In genomic region chr14:74852922-74853530, GRCh38 we compare ENCODE assay signal across 16 cellular contexts. TPM values are rescaled to one million over a fixed set of nuclear protein-coding genes. Genes with fewer than 3 reads are reported as not detected.
A peak's percentile ranks its signal among the peaks of the same experiment; 100 is the strongest.
DNase-seq lines count a peak whose midpoint lies in the region; ATAC-seq and TF ChIP-seq lines count a peak whose summit lies in the region.
"Had no signal": no experiment of that assay in that cellular context is flagged by ENCODE, and none has a peak within 500 bp of the region (broad histone marks: within the 10 kb centered on the region; RNA-seq: fewer than 3 reads in every experiment).

No MANE protein-coding gene starts in this region.

- ATAC-seq in HG02798 (IDR thresholded peaks at IDR 0.05; ENCODE audit: poor library complexity, unreplicated experiment), result no peak
- ATAC-seq: activated T-cell treated with anti-CD3 and anti-CD28 coated beads, Interleukin-2, amount 50 U/mL, for 72 hours had no signal

- H3K4ac ChIP-seq in mesenchymal stem cell (ENCODE audit: low read depth in 1 of 2, low read length in 2 of 2), result no peak overlapping the region

- no peaks in the 10 kb centered on the region for H3K4me1 ChIP-seq in mesenchymal stem cell (ENCODE audit: control insufficient read depth, insufficient read depth, low read depth, low read length)
- H3K4me1 ChIP-seq: HAP-1 had no signal

- CTCF ChIA-PET in AG04450 (lab: Charles Lee), result interaction anchor here (0.6 to 3.1 kb wide), 5 partner anchors 8 to 235 kb away, joined by 3 to 27 read pairs (median 4); no protein-coding TSS in a partner anchor

- H3K4me2 ChIP-seq in mesenchymal stem cell (ENCODE audit: low read length, poor library complexity, severe bottlenecking), result no peak overlapping the region

- TF ChIP-seq CTCF in AG04450 (IDR thresholded peaks at IDR 0.05; ENCODE audit: low read depth, low read length) (no peak), HFF-Myc (IDR thresholded peaks at IDR 0.05; ENCODE audit: low read depth, low read length, missing control alignments) (no peak)

- H3K36me3 ChIP-seq in mesenchymal stem cell (ENCODE audit: control insufficient read depth in 1 of 2, insufficient read depth in 2 of 2, low read depth in 1 of 2, low read length in 2 of 2), result no peaks in the 10 kb centered on the region
- H3K36me3 ChIP-seq: HAP-1, thoracic aorta had no signal

- no peak overlapping the region for H3K23ac ChIP-seq in mesenchymal stem cell (ENCODE audit: low read length in 2 of 2)

- H4K91ac ChIP-seq in mesenchymal stem cell (ENCODE audit: low read length), result no peak overlapping the region

- POLR2A ChIA-PET in AG04450 (lab: Yijun Ruan, JAX), result interaction anchor here (1.3 kb wide), 1 partner anchor 33 kb away, joined by 7 read pairs; no protein-coding TSS in a partner anchor

- no peaks in the 10 kb centered on the region for H3K9me3 ChIP-seq in AG04450 (ENCODE audit: control insufficient read depth, insufficient read depth, low read length)
- no peaks in the 10 kb centered on the region for H3K9me3 ChIP-seq in mesenchymal stem cell (ENCODE audit: control insufficient read depth, low read length)
- H3K9me3 ChIP-seq: HAP-1, thoracic aorta had no signal

- H3K27me3 ChIP-seq in AG04450 (ENCODE audit: control insufficient read depth, insufficient read depth, low read length) (no peaks in the 10 kb centered on the region), mesenchymal stem cell (ENCODE audit: control insufficient read depth in 1 of 2, insufficient read depth in 1 of 2, low read length in 2 of 2) (no peaks in the 10 kb centered on the region)

- 39% methylated on average over 1 of the region's 2 CpGs for WGBS in mesenchymal stem cell

- H3K27ac ChIP-seq in AG04450 (ENCODE audit: low read depth, low read length) (peak overlapping the region; percentile 84), mesenchymal stem cell (ENCODE audit: low read length, poor library complexity, severe bottlenecking) (no peak overlapping the region)
- H3K27ac ChIP-seq: coronary artery, thoracic aorta had no signal

- DNase-seq in AG04450 (ENCODE audit: low read depth, low spot score) (peak; percentile 66), HFF-Myc (ENCODE audit: extremely low read depth, low read depth) (peak; percentile 90), dermis blood vessel endothelial cell (peak; percentile 15), mesenchymal stem cell (peak; percentile 37), hippocampal formation (lab: John Stamatoyannopoulos, UW) (no peak), KBM-7 (no peak), HPDE6-E6E7 (ENCODE audit: extremely low spot score) (no peak)
- DNase-seq: activated T-cell treated with anti-CD3 and anti-CD28 coated beads, Interleukin-2, amount 50 U/mL, for 72 hours; C1 segment of cervical spinal cord; NCI-H1092; nucleus accumbens; stimulated activated CD4-positive, alpha-beta T cell treated with anti-CD3 and anti-CD28 coated beads, Interleukin-2, amount 100 ng/mL, for 48 hours had no signal

- no peaks in the 10 kb centered on the region for H3K79me1 ChIP-seq in mesenchymal stem cell (replicated peaks; ENCODE audit: low read length, poor library complexity, severe bottlenecking)

- peak overlapping the region; percentile 51 for H3K9ac ChIP-seq in mesenchymal stem cell (ENCODE audit: low read length)

- H2BK12ac ChIP-seq in mesenchymal stem cell (ENCODE audit: low read length in 2 of 2), result no peak overlapping the region

- H3K4me3 ChIP-seq in AG04450 (ENCODE audit: low read depth, low read length) (no peak overlapping the region), HFF-Myc (replicated peaks; ENCODE audit: low read depth, low read length) (no peak overlapping the region; the same call in 1 of the 2 replicates), mesenchymal stem cell (ENCODE audit: insufficient read depth in 1 of 2, low read depth in 1 of 2, low read length in 2 of 2) (peak overlapping the region in 1 of 2 experiments; percentile 28)
- H3K4me3 ChIP-seq: coronary artery, HAP-1, thoracic aorta had no signal

- no peak overlapping the region for H4K8ac ChIP-seq in mesenchymal stem cell (ENCODE audit: low read length)

- no peak overlapping the region for H2AK5ac ChIP-seq in mesenchymal stem cell (ENCODE audit: low read length, severe bottlenecking)

- H3K18ac ChIP-seq in mesenchymal stem cell (ENCODE audit: low read depth in 1 of 2, low read length in 2 of 2), result no peak overlapping the region

- no peak overlapping the region for H2AFZ ChIP-seq in mesenchymal stem cell (ENCODE audit: low read depth, low read length)

- no peak overlapping the region for H2BK5ac ChIP-seq in mesenchymal stem cell (ENCODE audit: low read depth, low read length, poor library complexity, severe bottlenecking)

- H2BK120ac ChIP-seq in mesenchymal stem cell (ENCODE audit: low read depth, low read length), result no peak overlapping the region

- no peak overlapping the region for H3K14ac ChIP-seq in mesenchymal stem cell (ENCODE audit: low read length in 2 of 2)

- in situ Hi-C loops in KBM-7 (cut with MboI; ENCODE audit: low pct_unique_long_range_greater_than_20kb, low sequenced_read_pairs), result no loop called here

- no peak overlapping the region for H2BK15ac ChIP-seq in mesenchymal stem cell (ENCODE audit: low read depth, poor library complexity, severe bottlenecking)

RNA-seq across cellular contexts. Expression of gene PROX2, which starts 22.9 kb away (rescaled TPM):
- polyA plus RNA-seq in AG04450 (2011; rRNA removed), result not detected in 2 replicates
- not detected in 2 replicates for polyA minus RNA-seq in AG04450 (2011; rRNA and poly(A)+ RNA removed)
- not detected in 2 replicates for total RNA-seq in dermis blood vessel endothelial cell
- not detected for polyA plus RNA-seq in mesenchymal stem cell (2013, experiment 1 of 2)
- polyA plus RNA-seq in mesenchymal stem cell (2013, experiment 2 of 2), result not detected
- total RNA-seq: thoracic aorta had no signal

RNA-seq across cellular contexts. Expression of gene DLST, which starts 28.7 kb away (rescaled TPM):
- polyA plus RNA-seq in AG04450 (2011; rRNA removed), result 148 and 150 TPM in 2 replicates
- polyA minus RNA-seq in AG04450 (2011; rRNA and poly(A)+ RNA removed), result 92.0 and 108 TPM in 2 replicates
- total RNA-seq in dermis blood vessel endothelial cell, result 58.0 and 91.4 TPM in 2 replicates
- polyA plus RNA-seq in mesenchymal stem cell (2013, experiment 1 of 2), result 47.5 TPM
- polyA plus RNA-seq in mesenchymal stem cell (2013, experiment 2 of 2), result 47.1 TPM

Comparison
In these comparisons a context has a peak if more than half of its experiments do, and no peak if none do; other contexts are left out.
1. DNase-seq: peak in AG04450 (single experiment), HFF-Myc (single experiment), dermis blood vessel endothelial cell (single experiment) and mesenchymal stem cell (single experiment); none in hippocampal formation (0 of 2), KBM-7 (single experiment) and HPDE6-E6E7 (single experiment).